In genomic region chr2:172458561-172459124, GRCh38 we compare ENCODE assay signal across 12 cellular contexts.
"Had no signal": no experiment of that assay in that cellular context is flagged by ENCODE, and none has a peak within 500 bp of the region (broad histone marks: within the 10 kb centered on the region; RNA-seq: fewer than 3 reads in every experiment).

No MANE protein-coding gene starts in this region.

- H3K4me1 ChIP-seq: ascending aorta had no signal

- H3K4me3 Mint-ChIP-seq: stimulated activated naive CD8-positive, alpha-beta T cell treated with anti-CD3 and anti-CD28 coated beads, Interleukin-15, Interleukin-2, amounts not matched to agents 100 ng/mL and 50 ng/mL, for 24 hours had no signal

- ATAC-seq: gastroesophageal sphincter, left ventricle myocardium superior had no signal

- H3K27me3 Mint-ChIP-seq: stimulated activated naive CD8-positive, alpha-beta T cell treated with anti-CD3 and anti-CD28 coated beads, Interleukin-15, Interleukin-2, amounts not matched to agents 100 ng/mL and 50 ng/mL, for 24 hours had no signal

- H3K4me3 ChIP-seq: ascending aorta, gastroesophageal sphincter, thoracic aorta had no signal

- H3K36me3 ChIP-seq: ascending aorta, gastroesophageal sphincter, thoracic aorta had no signal

- H3K9me3 Mint-ChIP-seq: stimulated activated naive CD8-positive, alpha-beta T cell treated with anti-CD3 and anti-CD28 coated beads, Interleukin-15, Interleukin-2, amounts not matched to agents 100 ng/mL and 50 ng/mL, for 24 hours had no signal

- H3K9me3 ChIP-seq: ascending aorta, gastroesophageal sphincter, neutrophil, thoracic aorta had no signal

- H3K27me3 ChIP-seq: ascending aorta, neutrophil had no signal

- H3K27ac Mint-ChIP-seq: stimulated activated naive CD8-positive, alpha-beta T cell treated with anti-CD3 and anti-CD28 coated beads, Interleukin-15, Interleukin-2, amounts not matched to agents 100 ng/mL and 50 ng/mL, for 24 hours had no signal

- DNase-seq: activated CD4-positive, alpha-beta T cell treated with anti-CD3 and anti-CD28 coated beads for 4 hours; central memory CD4-positive, alpha-beta T cell; effector memory CD4-positive, alpha-beta T cell; left ventricle myocardium superior; posterior cingulate gyrus; stimulated activated CD4-positive, alpha-beta T cell treated with anti-CD3 and anti-CD28 coated beads, Interleukin-15, amount 100 ng/mL, for 24 hours; stimulated activated CD4-positive, alpha-beta T cell treated with anti-CD3 and anti-CD28 coated beads, Interleukin-4, amount 100 ng/mL, for 24 hours had no signal

- H3K27ac ChIP-seq: ascending aorta, gastroesophageal sphincter, thoracic aorta had no signal
